ENCODE assay signal across 15 cellular contexts in genomic region chr2:43265006-43265770, GRCh38. TPM values are rescaled to one million over a fixed set of nuclear protein-coding genes. Genes with fewer than 3 reads are reported as not detected.
DNase-seq lines count a peak whose midpoint lies in the region; ATAC-seq and TF ChIP-seq lines count a peak whose summit lies in the region.
"Had no signal": no experiment of that assay in that cellular context is flagged by ENCODE, and none has a peak within 500 bp of the region (broad histone marks: within the 10 kb centered on the region; RNA-seq: fewer than 3 reads in every experiment).

No MANE protein-coding gene starts in this region.

- intact Hi-C loops in breast epithelium (cut with DNase I; ENCODE audit: low total_unique reads) (no loop called here), sigmoid colon (cut with DNase I) (no loop called here), left lung (cut with DNase I) (no loop called here)

- H3K36me3 ChIP-seq in breast epithelium, result no peaks in the 10 kb centered on the region
- H3K36me3 ChIP-seq in sigmoid colon, result no peaks in the 10 kb centered on the region
- H3K36me3 ChIP-seq in left lung, result no peaks in the 10 kb centered on the region

- CTCF ChIA-PET in AG04450 (lab: Charles Lee), result interaction anchor here (0.5 kb wide), 1 partner anchor 40 kb away, joined by 3 read pairs; no protein-coding TSS in a partner anchor

- TF ChIP-seq POLR2A in breast epithelium (IDR thresholded peaks at IDR 0.05), result no peak
- no peak for TF ChIP-seq POLR2A in sigmoid colon (IDR thresholded peaks at IDR 0.05)

- no peak overlapping the region for H3K4me3 ChIP-seq in AG04450 (ENCODE audit: low read depth, low read length)
- H3K4me3 ChIP-seq in breast epithelium, result peak overlapping the region in 1 of 3 donors; percentile 29
- H3K4me3 ChIP-seq in sigmoid colon, result peak overlapping the region in 2 of 4 donors; percentile 16 to 25
- H3K4me3 ChIP-seq in left lung, result no peak overlapping the region

- H3K27ac ChIP-seq in AG04450 (ENCODE audit: low read depth, low read length) (peak overlapping the region; percentile 11), breast epithelium (peak overlapping the region; percentile 68 to 83), sigmoid colon (peak overlapping the region; percentile 81 to 87 (median 83)), left lung (peak overlapping the region in 1 of 2 donors; percentile 49)

- DNase-seq in AG04450 (ENCODE audit: low read depth, low spot score) (no peak), breast epithelium (ENCODE audit: low spot score in 2 of 2) (no peak), islet precursor cell (peak; percentile 57), sigmoid colon (peak; percentile 78), OCI-M2 (lab: John Stamatoyannopoulos, UW; ENCODE audit: unreplicated experiment) (no peak), left lung (no peak), RKO (ENCODE audit: low spot score) (no peak)
- DNase-seq: activated CD4-positive, alpha-beta memory T cell treated with anti-CD3 and anti-CD28 coated beads for 36 hours; activated naive CD4-positive, alpha-beta T cell treated with anti-CD3 and anti-CD28 coated beads for 36 hours; effector CD8-positive, alpha-beta T cell; PC-3; stimulated activated CD4-positive, alpha-beta T cell treated with anti-CD3 and anti-CD28 coated beads, Interleukin-2, amount 100 ng/mL, for 24 hours; stimulated activated naive CD4-positive, alpha-beta T cell treated with Interleukin-2 at 50 U/mL for 16 hours had no signal

- H3K4me1 ChIP-seq in breast epithelium, result peaks cover 0 to 6% of the 10 kb centered on the region in 2 donors
- peaks cover 0 to 75% (median 66%) of the 10 kb centered on the region in 4 donors for H3K4me1 ChIP-seq in sigmoid colon
- H3K4me1 ChIP-seq in left lung, result peaks cover 12 to 38% of the 10 kb centered on the region in 2 donors

- ATAC-seq in left lung (no peak), GM19467 (IDR thresholded peaks at IDR 0.05; ENCODE audit: unreplicated experiment) (no peak)
- ATAC-seq: natural killer cell treated with Interleukin-12 subunit alpha and Interleukin-12 subunit beta and Interleukin-15 and Interleukin-18, amount 100 ng/mL, for 72 hours; PC-3 had no signal

- no peak for TF ChIP-seq EP300 in sigmoid colon (IDR thresholded peaks at IDR 0.05)

- 78 to 84% methylated on average over 14 of the region's 14 CpGs for WGBS in sigmoid colon, 2 donors

- POLR2A ChIA-PET in AG04450 (lab: Yijun Ruan, JAX), result no interaction called here

- H3K9me3 ChIP-seq in AG04450 (ENCODE audit: control insufficient read depth, insufficient read depth, low read length), result no peaks in the 10 kb centered on the region
- H3K9me3 ChIP-seq in breast epithelium, result no peaks in the 10 kb centered on the region
- H3K9me3 ChIP-seq in sigmoid colon, result no peaks in the 10 kb centered on the region
- H3K9me3 ChIP-seq in left lung, result no peaks in the 10 kb centered on the region

- TF ChIP-seq CTCF in AG04450 (IDR thresholded peaks at IDR 0.05; ENCODE audit: low read depth, low read length) (no peak), breast epithelium (IDR thresholded peaks at IDR 0.05) (no peak), sigmoid colon (IDR thresholded peaks at IDR 0.05) (no peak), left lung (IDR thresholded peaks at IDR 0.05) (no peak)

- H3K27me3 ChIP-seq in AG04450 (ENCODE audit: control insufficient read depth, insufficient read depth, low read length) (no peaks in the 10 kb centered on the region), breast epithelium (no peaks in the 10 kb centered on the region), sigmoid colon (no peaks in the 10 kb centered on the region), left lung (no peaks in the 10 kb centered on the region)

RNA-seq across cellular contexts. Expression of gene ZFP36L2, which starts 38.8 kb away (rescaled TPM):
- polyA plus RNA-seq in AG04450 (2011; rRNA removed) (16.0 and 18.2 TPM in 2 replicates), sigmoid colon (100 to 1,000 TPM in 2 of 3 donors, 10 to 100 TPM in 1; 97.3 to 120 (median 116) TPM)
- polyA minus RNA-seq in AG04450 (2011; rRNA and poly(A)+ RNA removed), result 8.8 and 12.5 TPM in 2 replicates
- total RNA-seq in breast epithelium (100 to 1,000 TPM; 111 to 155 (median 124) TPM), sigmoid colon (100 to 1,000 TPM in 1 of 4 donors, 10 to 100 TPM in 3; 59.8 to 115 (median 72.3) TPM), left lung (100 to 1,000 TPM in 1 of 2 donors, 10 to 100 TPM in 1; 72.2 to 112 TPM)

Comparison
In these comparisons a context has a peak if more than half of its experiments do, and no peak if none do; other contexts are left out.
1. DNase-seq: peak in islet precursor cell (single experiment) and sigmoid colon (single experiment); none in AG04450 (single experiment), breast epithelium (0 of 2), OCI-M2 (single experiment), left lung (0 of 2) and RKO (single experiment).